ENCODE assay signal across 1 cellular context in genomic region chr10:125113661-125114388, GRCh38.
TF ChIP-seq lines count a peak whose summit lies in the region.

No MANE protein-coding gene starts in this region.

TF ChIP-seq in K562, 482 proteins besides CTCF, POLR2A, EP300 and RAD21 (continued from another document and continues in another):
- TF ChIP-seq PRDM10 (IDR thresholded peaks at IDR 0.05; ENCODE audit: partially characterized antibody) (peak; percentile 26), BHLHE40 (IDR thresholded peaks at IDR 0.05; ENCODE audit: low read length) (peak; percentile 43), FOSL1 (tag; conservative IDR thresholded peaks at IDR 0.05) (peak; percentile 32; the same call in 1 of the 2 replicates), USF2 (CRISPR knock-in tag; IDR thresholded peaks at IDR 0.05) (peak; percentile 30; the same call in 1 of the 2 replicates), ARID3B (CRISPR knock-in tag; IDR thresholded peaks at IDR 0.05; ENCODE audit: borderline replicate concordance) (no peak), TAF7 (tag; IDR thresholded peaks at IDR 0.05) (no peak), ZNF124 (CRISPR knock-in tag; IDR thresholded peaks at IDR 0.05) (no peak), ESRRA (IDR thresholded peaks at IDR 0.05; ENCODE audit: borderline replicate concordance, low read depth) (peak; percentile 48; the same call in 1 of the 2 replicates), ETS1 (conservative IDR thresholded peaks at IDR 0.05; ENCODE audit: control insufficient read depth, low read depth, low read length) (no peak), ZNF280B (CRISPR knock-in tag; IDR thresholded peaks at IDR 0.05) (no peak), MAFG (tag; conservative IDR thresholded peaks at IDR 0.05) (0 out of 2 replicates have a peak, but pooled peaks have one; percentile 23), RNF2 (IDR thresholded peaks at IDR 0.05) (peak; percentile 61; the same call in 1 of the 2 replicates), SAP30 (IDR thresholded peaks at IDR 0.05; ENCODE audit: borderline replicate concordance, insufficient read depth, low read depth, low read length, poor library complexity, severe bottlenecking) (peak; percentile 48), HDAC1 (IDR thresholded peaks at IDR 0.05) (no peak), YY1 (IDR thresholded peaks at IDR 0.05; ENCODE audit: borderline replicate concordance in 1 of 3, control insufficient read depth in 1 of 3, extremely low read depth in 1 of 3, insufficient read depth in 3 of 3, insufficient read length in 1 of 3, insufficient replicate concordance in 2 of 3, low read depth in 1 of 3, low read length in 2 of 3) (no peak), EP400 (IDR thresholded peaks at IDR 0.05) (peak; percentile 34; the same call in 1 of the 2 replicates), CEBPB (tag; IDR thresholded peaks at IDR 0.05) (no peak), ATF1 (CRISPR knock-in tag; IDR thresholded peaks at IDR 0.05) (no peak), ATF1 (tag; IDR thresholded peaks at IDR 0.05) (no peak), ZNF280A (IDR thresholded peaks at IDR 0.05; ENCODE audit: low read depth, partially characterized antibody) (no peak), C11orf30 (IDR thresholded peaks at IDR 0.05; ENCODE audit: low read depth) (peak; percentile 40; the same call in 1 of the 2 replicates), DACH1 (IDR thresholded peaks at IDR 0.05; ENCODE audit: partially characterized antibody) (no peak), CXXC5 (CRISPR knock-in tag; IDR thresholded peaks at IDR 0.05) (peak; percentile 67), HDAC3 (IDR thresholded peaks at IDR 0.05; ENCODE audit: borderline replicate concordance, partially characterized antibody) (peak; percentile 11), USF1 (CRISPR knock-in tag; IDR thresholded peaks at IDR 0.05) (no peak), DPF2 (IDR thresholded peaks at IDR 0.05) (peak; percentile 58), HMBOX1 (IDR thresholded peaks at IDR 0.05) (0 out of 2 replicates have a peak, but pooled peaks have one; percentile 32), JUND (IDR thresholded peaks at IDR 0.05; ENCODE audit: borderline replicate concordance, low read depth, low read length) (no peak; the same call in 1 of the 2 replicates), JUND (tag; IDR thresholded peaks at IDR 0.05; ENCODE audit: borderline replicate concordance, low read depth, low read length) (no peak), SMAD4 (CRISPR knock-in tag; conservative IDR thresholded peaks at IDR 0.05) (0 out of 2 replicates have a peak, but pooled peaks have one; percentile 37), ZNF75A (CRISPR knock-in tag; IDR thresholded peaks at IDR 0.05) (no peak), ZNF184 (CRISPR knock-in tag; IDR thresholded peaks at IDR 0.05) (no peak), SMARCE1 (IDR thresholded peaks at IDR 0.05) (peak; percentile 41; the same call in 1 of the 2 replicates), ZNF507 (tag; conservative IDR thresholded peaks at IDR 0.05) (no peak), CBX5 (IDR thresholded peaks at IDR 0.05; ENCODE audit: borderline replicate concordance, low read depth) (no peak), ZNF592 (IDR thresholded peaks at IDR 0.05) (peak; percentile 76), TFAP4 (CRISPR knock-in tag; IDR thresholded peaks at IDR 0.05; ENCODE audit: borderline replicate concordance) (peak; percentile 63), ZFX (CRISPR knock-in tag; IDR thresholded peaks at IDR 0.05) (no peak), KDM4B (IDR thresholded peaks at IDR 0.05; ENCODE audit: borderline replicate concordance in 2 of 2, low read depth in 1 of 2) (no peak), NFE2 (IDR thresholded peaks at IDR 0.05; ENCODE audit: low read depth) (peak; percentile 71), TCF3 (CRISPR knock-in tag; IDR thresholded peaks at IDR 0.05) (0 out of 2 replicates have a peak, but pooled peaks have one; percentile 9)
